ENCODE assay signal across 16 cellular contexts in genomic region chr12:119843100-119843499, GRCh38. TPM values are rescaled to one million over a fixed set of nuclear protein-coding genes. Genes with fewer than 3 reads are reported as not detected.
DNase-seq lines count a peak whose midpoint lies in the region; ATAC-seq and TF ChIP-seq lines count a peak whose summit lies in the region.
"Had no signal": no experiment of that assay in that cellular context is flagged by ENCODE, and none has a peak within 500 bp of the region (broad histone marks: within the 10 kb centered on the region; RNA-seq: fewer than 3 reads in every experiment).

No MANE protein-coding gene starts in this region.

- no peak overlapping the region for H3K27ac Mint-ChIP-seq in natural killer cell
- H3K27ac Mint-ChIP-seq in stimulated activated naive CD8-positive, alpha-beta T cell treated with anti-CD3 and anti-CD28 coated beads, Interleukin-15, amount 100 ng/mL, for 72 hours, result no peak overlapping the region
- H3K27ac Mint-ChIP-seq: T-cell had no signal

- no TSS peak for BruUV-seq in A673 (replicated peaks; lab: Mats Ljungman, UMichigan)

- no peaks in the 10 kb centered on the region for H4K20me1 ChIP-seq in GM23248 (ENCODE audit: insufficient read depth)

- H3K4me3 ChIP-seq in A673 (ENCODE audit: low read depth, low read length, poor library complexity, severe bottlenecking) (no peak overlapping the region), GM23248 (no peak overlapping the region), lower lobe of right lung (no peak overlapping the region)
- H3K4me3 ChIP-seq: esophagus squamous epithelium, thoracic aorta had no signal

- H3K4me1 Mint-ChIP-seq in natural killer cell, result no peaks in the 10 kb centered on the region
- no peaks in the 10 kb centered on the region for H3K4me1 Mint-ChIP-seq in stimulated activated naive CD8-positive, alpha-beta T cell treated with anti-CD3 and anti-CD28 coated beads, Interleukin-15, amount 100 ng/mL, for 72 hours
- H3K4me1 Mint-ChIP-seq: T-cell had no signal

- no peak for ATAC-seq in natural killer cell
- no peak for ATAC-seq in stimulated activated naive CD8-positive, alpha-beta T cell treated with anti-CD3 and anti-CD28 coated beads, Interleukin-15, amount 100 ng/mL, for 72 hours
- no peak for ATAC-seq in lower lobe of right lung
- ATAC-seq: T-cell had no signal

- TF ChIP-seq CTCF in A673 (conservative IDR thresholded peaks at IDR 0.05; ENCODE audit: low read depth, low read length) (no peak), natural killer cell (IDR thresholded peaks at IDR 0.05) (no peak), lower lobe of right lung (IDR thresholded peaks at IDR 0.05) (no peak)

- H3K36me3 Mint-ChIP-seq in natural killer cell, result no peaks in the 10 kb centered on the region

- no peak overlapping the region for H3K27ac ChIP-seq in A673 (ENCODE audit: low read depth, low read length, poor library complexity, severe bottlenecking)
- H3K27ac ChIP-seq in GM23248, result no peak overlapping the region
- H3K27ac ChIP-seq in lower lobe of right lung, result no peak overlapping the region
- H3K27ac ChIP-seq: esophagus squamous epithelium, thoracic aorta had no signal

- no peaks in the 10 kb centered on the region for H3K27me3 Mint-ChIP-seq in natural killer cell (ENCODE audit: low read depth in 2 of 2)
- H3K27me3 Mint-ChIP-seq in stimulated activated naive CD8-positive, alpha-beta T cell treated with anti-CD3 and anti-CD28 coated beads, Interleukin-15, amount 100 ng/mL, for 72 hours, result no peaks in the 10 kb centered on the region
- H3K27me3 Mint-ChIP-seq: T-cell had no signal

- no peak overlapping the region for H3K4me2 ChIP-seq in GM23248 (ENCODE audit: unreplicated experiment)

- H3K79me2 ChIP-seq in GM23248 (ENCODE audit: insufficient read depth), result no peaks in the 10 kb centered on the region

- no peaks in the 10 kb centered on the region for H3F3A ChIP-seq in GM23248 (ENCODE audit: insufficient read depth)

- intact Hi-C loops in A673 (cut with micrococcal nuclease; ENCODE audit: unreplicated experiment), result no loop called here
- intact Hi-C loops in natural killer cell (cut with micrococcal nuclease), result no loop called here
- intact Hi-C loops in lower lobe of right lung (cut with DNase I), result no loop called here

- H3K9me2 ChIP-seq in GM23248 (ENCODE audit: insufficient read depth), result no peaks in the 10 kb centered on the region

- CTCF ChIA-PET in A673 (lab: Charles Lee), result no interaction called here

- H3K4me1 ChIP-seq in A673 (ENCODE audit: insufficient read depth, low read length, poor library complexity, severe bottlenecking), result no peaks in the 10 kb centered on the region
- no peaks in the 10 kb centered on the region for H3K4me1 ChIP-seq in GM23248 (ENCODE audit: insufficient read depth)
- H3K4me1 ChIP-seq in lower lobe of right lung, result no peaks in the 10 kb centered on the region
- H3K4me1 ChIP-seq: esophagus squamous epithelium had no signal

- H3K9ac ChIP-seq in GM23248, result no peak overlapping the region

- 18 to 25% methylated on average over 2 of the region's 2 CpGs for WGBS in GM23248 (ENCODE audit: low coverage in 1 of 2, low lambda C conversion rate in 2 of 2, missing lambda C conversion rate in 2 of 2), 2 experiments

- H3K9me3 ChIP-seq in A673 (ENCODE audit: low read depth, low read length, poor library complexity, severe bottlenecking) (no peaks in the 10 kb centered on the region), GM23248 (ENCODE audit: low read depth) (no peaks in the 10 kb centered on the region), lower lobe of right lung (no peaks in the 10 kb centered on the region)
- H3K9me3 ChIP-seq: thoracic aorta had no signal

- no peaks in the 10 kb centered on the region for H3K9me3 Mint-ChIP-seq in natural killer cell
- H3K9me3 Mint-ChIP-seq in stimulated activated naive CD8-positive, alpha-beta T cell treated with anti-CD3 and anti-CD28 coated beads, Interleukin-15, amount 100 ng/mL, for 72 hours, result peaks cover 6 to 7% of the 10 kb centered on the region in 2 donors

- H2AFZ ChIP-seq in GM23248, result no peak overlapping the region

- H3K4me3 Mint-ChIP-seq in natural killer cell, result no peak overlapping the region
- H3K4me3 Mint-ChIP-seq in stimulated activated naive CD8-positive, alpha-beta T cell treated with anti-CD3 and anti-CD28 coated beads, Interleukin-15, amount 100 ng/mL, for 72 hours, result no peak overlapping the region
- H3K4me3 Mint-ChIP-seq: T-cell had no signal

- H3K36me3 ChIP-seq in A673 (ENCODE audit: insufficient read depth, low read length, poor library complexity, severe bottlenecking) (peaks cover 18% of the 10 kb centered on the region), GM23248 (ENCODE audit: low read depth) (no peaks in the 10 kb centered on the region), lower lobe of right lung (no peaks in the 10 kb centered on the region)
- H3K36me3 ChIP-seq: thoracic aorta had no signal

- H3K27me3 ChIP-seq in A673 (replicated peaks; ENCODE audit: insufficient read depth, low read depth, low read length, poor library complexity) (no peaks in the 10 kb centered on the region), GM23248 (replicated peaks; ENCODE audit: insufficient read depth) (no peaks in the 10 kb centered on the region), lower lobe of right lung (ENCODE audit: low read depth) (no peaks in the 10 kb centered on the region)
- H3K27me3 ChIP-seq: esophagus squamous epithelium had no signal

- in situ Hi-C loops in GM23248 (cut with MboI) (no loop called here), SK-MEL-5 (cut with HindIII; ENCODE audit: low pct_unique_long_range_greater_than_20kb, low sequenced_read_pairs) (no loop called here)

- DNase-seq in A673 (ENCODE audit: low spot score) (peak; percentile 27), GM23248 (peak; percentile 47), SK-MEL-5 (ENCODE audit: low read depth, low spot score) (peak; percentile 84), fibroblast of the conjunctiva (ENCODE audit: low read depth) (peak; percentile 73), SW480 (ENCODE audit: low spot score) (no peak), natural killer cell (no peak), lower lobe of right lung (no peak)
- DNase-seq in stimulated activated naive CD8-positive, alpha-beta T cell treated with anti-CD3 and anti-CD28 coated beads, Interleukin-15, amount 100 ng/mL, for 72 hours, result no peak
- DNase-seq: activated CD4-positive, CD25-positive, alpha-beta regulatory T cell treated with anti-CD3 and anti-CD28 coated beads, Interleukin-2, amount 50 U/mL, for 72 hours; activated T-cell treated with anti-CD3 and anti-CD28 coated beads, Interleukin-2, amount 50 U/mL, for 1 hour; esophagus squamous epithelium; NCI-H2081; OCI-M1; stimulated activated CD4-positive, alpha-beta T cell treated with anti-CD3 and anti-CD28 coated beads, Interleukin-15, amount 100 ng/mL, for 24 hours; T-cell had no signal

- POLR2A ChIA-PET in A673 (lab: Charles Lee; ENCODE audit: low non-redundant PET), result no interaction called here

RNA-seq across cellular contexts. Expression of gene CIT, which starts 34.0 kb away (rescaled TPM):
- total RNA-seq in A673 (2021) (62.4 and 73.7 TPM in 2 replicates), natural killer cell (1 to 10 TPM; 2.8 to 4.2 (median 3.6) TPM), lower lobe of right lung (18.0 TPM)
- total RNA-seq in GM23248 (2014; rRNA removed; shearing (Covaris generic)), result 6.8 and 15.9 TPM in 2 replicates
- 3.5 and 4.3 TPM in 2 replicates for polyA plus RNA-seq in GM23248 (2016; fragmentation: Nextera tagmentation; extraction: Ambion mirVana)
- 34.3 and 47.6 TPM in 2 replicates for total RNA-seq in SK-MEL-5 (2014; rRNA removed; shearing (Covaris generic))
- 53.7 and 82.1 TPM in 2 replicates for polyA plus RNA-seq in SK-MEL-5 (2015; cell fraction: cytosol; rRNA removed)
- polyA plus RNA-seq in SK-MEL-5 (2015; cell fraction: nucleus; rRNA removed), result 158 and 199 TPM in 2 replicates

Comparison
In these comparisons a context has a peak if more than half of its experiments do, and no peak if none do; other contexts are left out.
1. DNase-seq: peak in A673 (single experiment), GM23248 (single experiment), SK-MEL-5 (single experiment) and fibroblast of the conjunctiva (single experiment); none in SW480 (single experiment), natural killer cell (single experiment), stimulated activated naive CD8-positive, alpha-beta T cell treated with anti-CD3 and anti-CD28 coated beads, Interleukin-15, amount 100 ng/mL, for 72 hours (0 of 2) and lower lobe of right lung (single experiment).